26 cellular contexts compared by ENCODE assay signal in genomic region chr9:95484225-95484624, GRCh38.
"Had no signal": no experiment of that assay in that cellular context is flagged by ENCODE, and none has a peak within 500 bp of the region (broad histone marks: within the 10 kb centered on the region; RNA-seq: fewer than 3 reads in every experiment).

No MANE protein-coding gene starts in this region.

- H3K9me3 Mint-ChIP-seq: activated CD8-positive, alpha-beta T cell treated with anti-CD3 and anti-CD28 coated beads for 36 hours; activated naive CD4-positive, alpha-beta T cell treated with anti-CD3 and anti-CD28 coated beads, Interleukin-2, amount 10 ng/mL, durations not matched to agents 7 days and 5 days; activated naive CD8-positive, alpha-beta T cell treated with anti-CD3 and anti-CD28 coated beads for 36 hours; activated T-cell treated with anti-CD3 and anti-CD28 coated beads, Interleukin-2, amount 50 U/mL, for 72 hours; activated T-helper 2 cell treated with anti-CD3 and anti-CD28 coated beads, Interferon-gamma antibody, Interleukin-2, Interleukin-4, amounts not matched to agents 10 μg/mL and 5 μg/mL and 100 μg/mL, durations not matched to agents 14 hours and 24 hours and 36 hours; IgD-negative memory B cell had no signal

- DNase-seq: activated CD4-positive, alpha-beta T cell treated with anti-CD3 and anti-CD28 coated beads for 36 hours; activated CD4-positive, alpha-beta T cell treated with anti-CD3 and anti-CD28 coated beads, Interleukin-2, amount 50 U/mL, for 1 hour; activated CD8-positive, alpha-beta memory T cell treated with anti-CD3 and anti-CD28 coated beads, Interleukin-2, amount 50 U/mL, for 4 hours; activated CD8-positive, alpha-beta T cell treated with anti-CD3 and anti-CD28 coated beads for 36 hours; activated gamma-delta T cell treated with Interleukin-2 at 50 U/mL for 16 hours; activated naive CD4-positive, alpha-beta T cell treated with anti-CD3 and anti-CD28 coated beads, Interleukin-2, amount 10 ng/mL, durations not matched to agents 7 days and 5 days; activated naive CD8-positive, alpha-beta T cell treated with anti-CD3 and anti-CD28 coated beads for 36 hours; activated T-cell treated with anti-CD3 and anti-CD28 coated beads, Interleukin-2, amount 50 U/mL, for 72 hours; MG63; MV-4-11; NCI-H1092 treated with DMSO at 0.1 percent for 48 hours; NCI-H1417 treated with DMSO at 0.1 percent for 48 hours; NCI-H1694; NCI-H2029; NCI-H2107; NCI-H2171 treated with DMSO at 0.1 percent for 48 hours; NCI-H226; NCI-H526; NCI-H774; SK-N-SH; T-helper 1 cell; WERI-Rb-1 had no signal

- H3K36me3 ChIP-seq: MG63 had no signal

- H3K9me3 ChIP-seq: MG63, SJCRH30, SK-N-SH had no signal

- ATAC-seq: activated CD4-positive, alpha-beta T cell treated with anti-CD3 and anti-CD28 coated beads for 36 hours; activated CD8-positive, alpha-beta T cell treated with anti-CD3 and anti-CD28 coated beads for 36 hours; activated T-cell treated with anti-CD3 and anti-CD28 coated beads, Interleukin-2, amount 50 U/mL, for 72 hours had no signal

- H3K4me1 Mint-ChIP-seq: activated CD4-positive, alpha-beta T cell treated with anti-CD3 and anti-CD28 coated beads for 36 hours had no signal

- H3K4me2 ChIP-seq: KMS-11, SK-N-SH had no signal

- H3K27me3 Mint-ChIP-seq: activated CD4-positive, alpha-beta T cell treated with anti-CD3 and anti-CD28 coated beads for 36 hours; activated naive CD8-positive, alpha-beta T cell treated with anti-CD3 and anti-CD28 coated beads for 36 hours; IgD-negative memory B cell had no signal

- H3K27me3 ChIP-seq: MG63, SJCRH30 had no signal

- H3K27ac ChIP-seq: KMS-11, SJCRH30, WERI-Rb-1 had no signal

- H3K4me3 ChIP-seq: MG63, SJCRH30 had no signal

- H3K4me3 Mint-ChIP-seq: activated CD4-positive, alpha-beta T cell treated with anti-CD3 and anti-CD28 coated beads for 36 hours; activated CD8-positive, alpha-beta T cell treated with anti-CD3 and anti-CD28 coated beads for 36 hours; activated naive CD4-positive, alpha-beta T cell treated with anti-CD3 and anti-CD28 coated beads, Interleukin-2, amount 10 ng/mL, durations not matched to agents 7 days and 5 days; activated naive CD8-positive, alpha-beta T cell treated with anti-CD3 and anti-CD28 coated beads for 36 hours; activated T-cell treated with anti-CD3 and anti-CD28 coated beads, Interleukin-2, amount 50 U/mL, for 72 hours; IgD-negative memory B cell had no signal

- H3K9ac ChIP-seq: KMS-11, SK-N-SH had no signal

- H3K36me3 Mint-ChIP-seq: activated naive CD4-positive, alpha-beta T cell treated with anti-CD3 and anti-CD28 coated beads, Interleukin-2, amount 10 ng/mL, durations not matched to agents 7 days and 5 days had no signal

- H3K27ac Mint-ChIP-seq: activated CD4-positive, alpha-beta T cell treated with anti-CD3 and anti-CD28 coated beads for 36 hours; activated CD8-positive, alpha-beta T cell treated with anti-CD3 and anti-CD28 coated beads for 36 hours; activated naive CD4-positive, alpha-beta T cell treated with anti-CD3 and anti-CD28 coated beads, Interleukin-2, amount 10 ng/mL, durations not matched to agents 7 days and 5 days; activated naive CD8-positive, alpha-beta T cell treated with anti-CD3 and anti-CD28 coated beads for 36 hours; activated T-cell treated with anti-CD3 and anti-CD28 coated beads, Interleukin-2, amount 50 U/mL, for 72 hours; activated T-helper 2 cell treated with anti-CD3 and anti-CD28 coated beads, Interferon-gamma antibody, Interleukin-2, Interleukin-4, amounts not matched to agents 10 μg/mL and 5 μg/mL and 100 μg/mL, durations not matched to agents 14 hours and 24 hours and 36 hours; IgD-negative memory B cell had no signal
